In genomic region chr21:41897690-41898089, GRCh38 we compare ENCODE assay signal across 18 cellular contexts.
"Had no signal": no experiment of that assay in that cellular context is flagged by ENCODE, and none has a peak within 500 bp of the region (broad histone marks: within the 10 kb centered on the region; RNA-seq: fewer than 3 reads in every experiment).

No MANE protein-coding gene starts in this region.

- H3K9me3 Mint-ChIP-seq: activated CD4-positive, alpha-beta memory T cell treated with anti-CD3 and anti-CD28 coated beads, Interleukin-2, amount 10 ng/mL, durations not matched to agents 7 days and 5 days; naive B cell had no signal

- H3K4me1 ChIP-seq: breast epithelium, esophagus muscularis mucosa, lower lobe of right lung had no signal

- H3K4me3 Mint-ChIP-seq: activated CD4-positive, alpha-beta memory T cell treated with anti-CD3 and anti-CD28 coated beads, Interleukin-2, amount 10 ng/mL, durations not matched to agents 7 days and 5 days; activated naive CD8-positive, alpha-beta T cell; naive B cell had no signal

- H3K27ac ChIP-seq: breast epithelium, esophagus muscularis mucosa, lower lobe of right lung, neutrophil, thyroid gland had no signal

- H3K27me3 ChIP-seq: breast epithelium, dorsolateral prefrontal cortex, esophagus muscularis mucosa, thyroid gland had no signal

- DNase-seq: activated CD4-positive, alpha-beta memory T cell treated with anti-CD3 and anti-CD28 coated beads, Interleukin-2, amount 10 ng/mL, durations not matched to agents 7 days and 5 days; activated CD4-positive, alpha-beta T cell treated with anti-CD3 and anti-CD28 coated beads for 1 hour; activated gamma-delta T cell; activated T-cell treated with anti-CD3 and anti-CD28 coated beads, Interleukin-2, amount 50 U/mL, for 48 hours; anterior cingulate cortex; dorsolateral prefrontal cortex; hypothalamus; left cardiac atrium; lower lobe of right lung; naive B cell; stimulated activated CD4-positive, alpha-beta T cell treated with anti-CD3 and anti-CD28 coated beads, Interleukin-4, amount 100 ng/mL, for 1 hour; thyroid gland had no signal

- H3K27me3 Mint-ChIP-seq: activated CD4-positive, alpha-beta memory T cell treated with anti-CD3 and anti-CD28 coated beads, Interleukin-2, amount 10 ng/mL, durations not matched to agents 7 days and 5 days; activated naive CD8-positive, alpha-beta T cell; naive B cell had no signal

- H3K4me3 ChIP-seq: breast epithelium, esophagus muscularis mucosa, lower lobe of right lung, thyroid gland had no signal

- H3K9me3 ChIP-seq: breast epithelium, esophagus muscularis mucosa, lower lobe of right lung, neutrophil, thyroid gland had no signal

- H3K27ac Mint-ChIP-seq: activated CD4-positive, alpha-beta memory T cell treated with anti-CD3 and anti-CD28 coated beads, Interleukin-2, amount 10 ng/mL, durations not matched to agents 7 days and 5 days had no signal

- ATAC-seq: left cardiac atrium, lower lobe of right lung had no signal

- FAIRE-seq: endometrium, urothelium cell line had no signal

- H3K36me3 ChIP-seq: breast epithelium, neutrophil had no signal
